ENCODE assay signal across 10 cellular contexts in the genomic region with DNA sequence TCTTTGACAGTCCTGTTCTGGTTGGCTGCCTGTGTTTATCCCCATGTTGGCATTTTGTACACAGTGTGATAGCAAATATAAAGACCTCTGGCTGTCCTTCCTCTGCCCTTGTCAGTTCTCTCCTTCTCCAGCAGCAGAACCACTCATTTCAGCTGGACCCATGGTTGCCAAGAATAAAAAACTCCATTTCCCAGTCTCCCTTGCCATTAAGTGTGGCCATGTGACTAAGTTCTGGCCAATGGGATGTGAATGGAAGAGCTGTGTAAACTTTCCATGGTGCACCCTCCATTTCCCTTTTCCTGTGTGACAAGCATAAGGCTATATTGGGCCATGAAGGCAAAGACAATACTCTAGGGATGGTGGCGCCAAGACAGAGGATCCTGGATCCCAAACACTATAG.
DNase-seq lines count a peak whose midpoint lies in the region; ATAC-seq and TF ChIP-seq lines count a peak whose summit lies in the region.
"Had no signal": no experiment of that assay in that cellular context is flagged by ENCODE, and none has a peak within 500 bp of the region (broad histone marks: within the 10 kb centered on the region; RNA-seq: fewer than 3 reads in every experiment).

No MANE protein-coding gene starts in this region.

- DNase-seq in activated CD4-positive, alpha-beta T cell treated with anti-CD3 and anti-CD28 coated beads for 36 hours, result no peak
- DNase-seq in activated CD4-positive, alpha-beta T cell treated with anti-CD3 and anti-CD28 coated beads, Interleukin-2, amount 50 U/mL, for 4 hours, result no peak
- DNase-seq in colonic mucosa (no peak), lower lobe of right lung (no peak), upper lobe of right lung (no peak), NCI-H1436 (lab: John Stamatoyannopoulos, UW) (no peak)
- no peak for DNase-seq in stimulated activated naive CD4-positive, alpha-beta T cell treated with Interleukin-2 at 50 U/mL for 16 hours (lab: John Stamatoyannopoulos, UW)
- DNase-seq: H7 had no signal

- H3K9me3 ChIP-seq in colonic mucosa, result no peaks in the 10 kb centered on the region
- H3K9me3 ChIP-seq in lower lobe of right lung, result no peaks in the 10 kb centered on the region
- H3K9me3 ChIP-seq in upper lobe of right lung, result no peaks in the 10 kb centered on the region

- H3K4me3 Mint-ChIP-seq in activated CD4-positive, alpha-beta T cell treated with anti-CD3 and anti-CD28 coated beads for 36 hours, result no peak overlapping the region

- H3K4me1 Mint-ChIP-seq in activated CD4-positive, alpha-beta T cell treated with anti-CD3 and anti-CD28 coated beads for 36 hours, result no peaks in the 10 kb centered on the region

- no peaks in the 10 kb centered on the region for H3K27me3 ChIP-seq in colonic mucosa
- H3K27me3 ChIP-seq in lower lobe of right lung (ENCODE audit: low read depth), result no peaks in the 10 kb centered on the region
- no peaks in the 10 kb centered on the region for H3K27me3 ChIP-seq in upper lobe of right lung

- no peaks in the 10 kb centered on the region for H3K9me3 Mint-ChIP-seq in activated CD4-positive, alpha-beta T cell treated with anti-CD3 and anti-CD28 coated beads for 36 hours (ENCODE audit: low read depth)

- CTCF ChIA-PET in activated CD4-positive, alpha-beta T cell treated with anti-CD3 and anti-CD28 coated beads for 36 hours (lab: Charles Lee), result interaction anchor here (1.0 kb wide), 1 partner anchor 10 kb away, joined by 3 read pairs; no protein-coding TSS in a partner anchor

- H3K4me3 ChIP-seq in colonic mucosa (no peak overlapping the region), lower lobe of right lung (no peak overlapping the region), upper lobe of right lung (no peak overlapping the region)

- H3K36me3 ChIP-seq in colonic mucosa (no peaks in the 10 kb centered on the region), lower lobe of right lung (no peaks in the 10 kb centered on the region), upper lobe of right lung (no peaks in the 10 kb centered on the region)

- no peak overlapping the region for H3K27ac Mint-ChIP-seq in activated CD4-positive, alpha-beta T cell treated with anti-CD3 and anti-CD28 coated beads for 36 hours

- H3K27ac ChIP-seq in colonic mucosa (peak overlapping the region; percentile 17), lower lobe of right lung (peak overlapping the region; percentile 42), upper lobe of right lung (peak overlapping the region; percentile 11)

- intact Hi-C loops in activated CD4-positive, alpha-beta T cell treated with anti-CD3 and anti-CD28 coated beads for 36 hours (cut with DNase I, micrococcal nuclease), result no loop called here
- intact Hi-C loops in colonic mucosa (cut with DNase I) (no loop called here), lower lobe of right lung (cut with DNase I) (no loop called here), upper lobe of right lung (cut with DNase I) (no loop called here)

- POLR2A ChIA-PET in activated CD4-positive, alpha-beta T cell treated with anti-CD3 and anti-CD28 coated beads for 36 hours (lab: Charles Lee), result no interaction called here

- H3K27me3 Mint-ChIP-seq in activated CD4-positive, alpha-beta T cell treated with anti-CD3 and anti-CD28 coated beads for 36 hours, result no peaks in the 10 kb centered on the region

- peaks cover 2% of the 10 kb centered on the region for H3K36me3 Mint-ChIP-seq in activated CD4-positive, alpha-beta T cell treated with anti-CD3 and anti-CD28 coated beads for 36 hours (ENCODE audit: low read depth)

- H3K4me1 ChIP-seq in colonic mucosa (no peaks in the 10 kb centered on the region), lower lobe of right lung (peaks cover 64% of the 10 kb centered on the region), upper lobe of right lung (peaks cover 57% of the 10 kb centered on the region)

- H3K9ac ChIP-seq in colonic mucosa (ENCODE audit: low read depth in 2 of 2, low read length in 2 of 2), result no peak overlapping the region

- ATAC-seq in activated CD4-positive, alpha-beta T cell treated with anti-CD3 and anti-CD28 coated beads for 36 hours, result peak; percentile 49
- peak; percentile 47 to 58 for ATAC-seq in lower lobe of right lung
- peak; percentile 52 for ATAC-seq in upper lobe of right lung
- no peak for ATAC-seq in GM18870 (IDR thresholded peaks at IDR 0.05; ENCODE audit: unreplicated experiment)
- ATAC-seq: activated CD4-positive, CD25-positive, alpha-beta regulatory T cell treated with anti-CD3 and anti-CD28 coated beads, Interleukin-2, amount 50 U/mL, for 24 hours had no signal

- no peak for TF ChIP-seq CTCF in colonic mucosa (IDR thresholded peaks at IDR 0.05)
- no peak for TF ChIP-seq CTCF in lower lobe of right lung (IDR thresholded peaks at IDR 0.05)
- no peak for TF ChIP-seq CTCF in upper lobe of right lung (IDR thresholded peaks at IDR 0.05)
